Comparison of ENCODE assay signal across 1 cellular context in genomic region chr22:19825016-19825339, GRCh38.
TF ChIP-seq lines count a peak whose summit lies in the region.

No MANE protein-coding gene starts in this region.

TF ChIP-seq in H1, 55 proteins besides CTCF, POLR2A, EP300 and RAD21:
- TF ChIP-seq JUN (IDR thresholded peaks at IDR 0.05; ENCODE audit: low read depth, low read length) = no peak
- no peak for TF ChIP-seq SIN3A (conservative IDR thresholded peaks at IDR 0.05 in 1 of 2, IDR thresholded peaks at IDR 0.05 in 1 of 2; ENCODE audit: low read depth in 1 of 2, low read length in 2 of 2)
- no peak for TF ChIP-seq RBBP5 (IDR thresholded peaks at IDR 0.05; ENCODE audit: borderline replicate concordance, low read depth, low read length)
- no peak for TF ChIP-seq YY1 (IDR thresholded peaks at IDR 0.05; ENCODE audit: low read depth, low read length)
- no peak for TF ChIP-seq NRF1 (IDR thresholded peaks at IDR 0.05; ENCODE audit: low read depth, low read length)
- no peak for TF ChIP-seq BACH1 (IDR thresholded peaks at IDR 0.05; ENCODE audit: low read length)
- TF ChIP-seq SUZ12 (IDR thresholded peaks at IDR 0.05; ENCODE audit: low read length) = no peak
